In the genomic region with DNA sequence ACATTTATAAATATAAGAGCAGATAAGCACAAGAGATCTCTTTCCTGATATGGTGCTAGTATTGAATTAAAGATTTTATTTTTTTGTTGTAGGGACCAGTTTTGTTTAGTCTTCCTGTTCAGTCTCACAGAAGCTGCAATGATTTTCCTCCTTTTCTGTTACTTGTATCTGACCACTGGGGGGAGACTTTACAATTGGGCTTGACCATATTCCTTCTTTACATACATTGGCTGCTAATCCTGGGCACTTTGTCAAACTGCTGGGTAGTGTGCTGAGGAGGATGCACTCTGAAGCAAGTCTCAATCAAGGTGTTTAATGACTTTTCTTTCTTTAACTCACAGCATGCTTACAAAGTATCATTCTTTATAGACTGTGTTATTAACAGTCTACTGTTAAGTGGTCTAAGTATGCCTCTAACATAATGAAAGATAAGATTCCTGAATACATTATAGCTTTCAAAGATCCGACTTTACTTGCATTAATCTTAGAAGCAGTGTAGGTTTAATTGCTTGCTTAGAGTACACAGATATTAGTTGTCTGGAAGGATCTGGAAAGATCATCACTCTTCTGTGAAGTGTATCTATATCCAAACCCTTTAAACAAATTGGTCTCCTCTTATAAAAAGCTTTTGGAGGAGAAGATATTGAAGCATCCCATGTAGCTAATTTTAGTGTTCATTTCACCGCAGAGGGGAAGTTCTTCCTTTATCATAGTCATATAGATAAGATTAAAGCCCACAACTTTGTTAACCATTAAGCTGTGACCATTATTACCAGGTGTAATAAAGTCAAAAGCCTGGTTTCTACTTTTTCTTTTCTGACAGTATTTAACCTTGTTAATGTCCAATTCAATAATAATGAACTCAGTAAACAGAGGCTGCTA, we compare ENCODE assay signal across 1 cellular context.
TF ChIP-seq lines count a peak whose summit lies in the region.

No MANE protein-coding gene starts in this region.

TF ChIP-seq in WTC11, 78 proteins besides CTCF, POLR2A, EP300 and RAD21 (continued from another document):
- TF ChIP-seq TCF7 (CRISPR knock-in tag; IDR thresholded peaks at IDR 0.05; ENCODE audit: low read depth) (no peak), ZBTB21 (CRISPR knock-in tag; IDR thresholded peaks at IDR 0.05; ENCODE audit: borderline replicate concordance) (no peak), ETV6 (CRISPR knock-in tag; IDR thresholded peaks at IDR 0.05) (no peak)
